In the genomic region with DNA sequence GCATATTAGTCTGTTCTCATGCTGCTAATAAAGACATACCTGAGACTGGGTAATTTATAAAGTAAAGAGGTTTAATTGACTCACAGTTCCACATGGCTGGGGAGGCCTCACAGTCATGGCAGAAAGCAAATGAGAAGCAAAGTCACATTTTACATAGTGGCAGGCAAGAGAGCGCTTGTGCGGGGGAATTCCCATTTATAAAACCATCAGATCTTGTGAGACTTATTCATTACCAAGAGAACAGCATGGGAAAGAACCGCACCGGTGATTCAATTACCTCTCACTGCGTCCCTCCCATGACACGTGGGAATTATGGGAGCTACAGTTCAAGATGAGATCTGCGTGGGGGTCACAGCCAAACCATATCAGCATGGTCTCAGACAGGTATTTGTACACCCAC, we compare ENCODE assay signal across 1 cellular context.
TF ChIP-seq lines count a peak whose summit lies in the region.

No MANE protein-coding gene starts in this region.

TF ChIP-seq in GM12878, 131 proteins besides CTCF, POLR2A, EP300 and RAD21 (continued from another document):
- peak; percentile 48; the same call in 1 of the 2 replicates for TF ChIP-seq ATF7 (IDR thresholded peaks at IDR 0.05; ENCODE audit: low read depth)
- TF ChIP-seq BHLHE40 (IDR thresholded peaks at IDR 0.05; ENCODE audit: borderline replicate concordance in 1 of 2, low read depth in 2 of 2, low read length in 1 of 2) = peak in 1 of 2 experiments; percentile 62; a peak in 1 of 4 replicates
- 0 out of 2 replicates have a peak, but pooled peaks have one; percentile 4 for TF ChIP-seq RAD51 (IDR thresholded peaks at IDR 0.05)
- TF ChIP-seq, protein P1, sequence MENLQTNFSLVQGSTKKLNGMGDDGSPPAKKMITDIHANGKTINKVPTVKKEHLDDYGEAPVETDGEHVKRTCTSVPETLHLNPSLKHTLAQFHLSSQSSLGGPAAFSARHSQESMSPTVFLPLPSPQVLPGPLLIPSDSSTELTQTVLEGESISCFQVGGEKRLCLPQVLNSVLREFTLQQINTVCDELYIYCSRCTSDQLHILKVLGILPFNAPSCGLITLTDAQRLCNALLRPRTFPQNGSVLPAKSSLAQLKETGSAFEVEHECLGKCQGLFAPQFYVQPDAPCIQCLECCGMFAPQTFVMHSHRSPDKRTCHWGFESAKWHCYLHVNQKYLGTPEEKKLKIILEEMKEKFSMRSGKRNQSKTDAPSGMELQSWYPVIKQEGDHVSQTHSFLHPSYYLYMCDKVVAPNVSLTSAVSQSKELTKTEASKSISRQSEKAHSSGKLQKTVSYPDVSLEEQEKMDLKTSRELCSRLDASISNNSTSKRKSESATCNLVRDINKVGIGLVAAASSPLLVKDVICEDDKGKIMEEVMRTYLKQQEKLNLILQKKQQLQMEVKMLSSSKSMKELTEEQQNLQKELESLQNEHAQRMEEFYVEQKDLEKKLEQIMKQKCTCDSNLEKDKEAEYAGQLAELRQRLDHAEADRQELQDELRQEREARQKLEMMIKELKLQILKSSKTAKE (IDR thresholded peaks at IDR 0.05; ENCODE audit: low read depth, poor library complexity, severe bottlenecking) = peak; percentile 74
- TF ChIP-seq, protein P2, sequence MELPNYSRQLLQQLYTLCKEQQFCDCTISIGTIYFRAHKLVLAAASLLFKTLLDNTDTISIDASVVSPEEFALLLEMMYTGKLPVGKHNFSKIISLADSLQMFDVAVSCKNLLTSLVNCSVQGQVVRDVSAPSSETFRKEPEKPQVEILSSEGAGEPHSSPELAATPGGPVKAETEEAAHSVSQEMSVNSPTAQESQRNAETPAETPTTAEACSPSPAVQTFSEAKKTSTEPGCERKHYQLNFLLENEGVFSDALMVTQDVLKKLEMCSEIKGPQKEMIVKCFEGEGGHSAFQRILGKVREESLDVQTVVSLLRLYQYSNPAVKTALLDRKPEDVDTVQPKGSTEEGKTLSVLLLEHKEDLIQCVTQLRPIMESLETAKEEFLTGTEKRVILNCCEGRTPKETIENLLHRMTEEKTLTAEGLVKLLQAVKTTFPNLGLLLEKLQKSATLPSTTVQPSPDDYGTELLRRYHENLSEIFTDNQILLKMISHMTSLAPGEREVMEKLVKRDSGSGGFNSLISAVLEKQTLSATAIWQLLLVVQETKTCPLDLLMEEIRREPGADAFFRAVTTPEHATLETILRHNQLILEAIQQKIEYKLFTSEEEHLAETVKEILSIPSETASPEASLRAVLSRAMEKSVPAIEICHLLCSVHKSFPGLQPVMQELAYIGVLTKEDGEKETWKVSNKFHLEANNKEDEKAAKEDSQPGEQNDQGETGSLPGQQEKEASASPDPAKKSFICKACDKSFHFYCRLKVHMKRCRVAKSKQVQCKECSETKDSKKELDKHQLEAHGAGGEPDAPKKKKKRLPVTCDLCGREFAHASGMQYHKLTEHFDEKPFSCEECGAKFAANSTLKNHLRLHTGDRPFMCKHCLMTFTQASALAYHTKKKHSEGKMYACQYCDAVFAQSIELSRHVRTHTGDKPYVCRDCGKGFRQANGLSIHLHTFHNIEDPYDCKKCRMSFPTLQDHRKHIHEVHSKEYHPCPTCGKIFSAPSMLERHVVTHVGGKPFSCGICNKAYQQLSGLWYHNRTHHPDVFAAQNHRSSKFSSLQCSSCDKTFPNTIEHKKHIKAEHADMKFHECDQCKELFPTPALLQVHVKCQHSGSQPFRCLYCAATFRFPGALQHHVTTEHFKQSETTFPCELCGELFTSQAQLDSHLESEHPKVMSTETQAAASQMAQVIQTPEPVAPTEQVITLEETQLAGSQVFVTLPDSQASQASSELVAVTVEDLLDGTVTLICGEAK (IDR thresholded peaks at IDR 0.05; ENCODE audit: borderline replicate concordance) = peak; percentile 75
